ENCODE assay signal across 19 cellular contexts in genomic region chr18:80180778-80181564, GRCh38.
"Had no signal": no experiment of that assay in that cellular context is flagged by ENCODE, and none has a peak within 500 bp of the region (broad histone marks: within the 10 kb centered on the region; RNA-seq: fewer than 3 reads in every experiment).

No MANE protein-coding gene starts in this region.

- H3K36me3 Mint-ChIP-seq: activated naive CD4-positive, alpha-beta T cell treated with anti-CD3 and anti-CD28 coated beads, Interleukin-2, amount 50 U/mL, for 24 hours; naive B cell; type B pancreatic cell had no signal

- H3K9me3 Mint-ChIP-seq: activated naive CD4-positive, alpha-beta T cell treated with anti-CD3 and anti-CD28 coated beads, Interleukin-2, amount 50 U/mL, for 24 hours; activated T-cell treated with anti-CD3 and anti-CD28 coated beads, Interleukin-2, amount 50 U/mL, for 72 hours; neural crest cell; stimulated activated naive CD8-positive, alpha-beta T cell treated with anti-CD3 and anti-CD28 coated beads, Interleukin-15, Interleukin-2, amounts not matched to agents 100 ng/mL and 50 ng/mL, for 24 hours; type B pancreatic cell had no signal

- H3K4me3 ChIP-seq: gastrocnemius medialis, left lung, prostate gland, right atrium auricular region had no signal

- H3K4me3 Mint-ChIP-seq: activated naive CD4-positive, alpha-beta T cell treated with anti-CD3 and anti-CD28 coated beads, Interleukin-2, amount 50 U/mL, for 24 hours; activated T-cell treated with anti-CD3 and anti-CD28 coated beads, Interleukin-2, amount 50 U/mL, for 72 hours; effector memory CD8-positive, alpha-beta T cell; naive B cell; neural crest cell; stimulated activated naive CD8-positive, alpha-beta T cell treated with anti-CD3 and anti-CD28 coated beads, Interleukin-15, Interleukin-2, amounts not matched to agents 100 ng/mL and 50 ng/mL, for 24 hours; T-helper 17 cell; type B pancreatic cell had no signal

- H3K27me3 ChIP-seq: left lung, right atrium auricular region had no signal

- H3K27ac ChIP-seq: gastrocnemius medialis, left lung, right atrium auricular region, WERI-Rb-1 had no signal

- H3K36me3 ChIP-seq: gastrocnemius medialis, left lung, prostate gland, right atrium auricular region, WERI-Rb-1 had no signal

- H3K9me3 ChIP-seq: gastrocnemius medialis, left lung, prostate gland, right atrium auricular region had no signal

- ATAC-seq: activated T-cell treated with anti-CD3 and anti-CD28 coated beads, Interleukin-2, amount 50 U/mL, for 72 hours; effector memory CD8-positive, alpha-beta T cell; gastrocnemius medialis; left lung; T-helper 17 cell had no signal

- H3K4me1 ChIP-seq: gastrocnemius medialis, left lung, right atrium auricular region had no signal

- H3K27me3 Mint-ChIP-seq: type B pancreatic cell had no signal

- FAIRE-seq: astrocyte had no signal

- DNase-seq: activated CD4-positive, alpha-beta T cell treated with anti-CD3 and anti-CD28 coated beads for 1 hour; activated CD8-positive, alpha-beta memory T cell treated with anti-CD3 and anti-CD28 coated beads for 24 hours; activated CD8-positive, alpha-beta memory T cell treated with anti-CD3 and anti-CD28 coated beads, Interleukin-2, amount 50 U/mL, for 48 hours; activated gamma-delta T cell; activated T-cell treated with anti-CD3 and anti-CD28 coated beads, Interleukin-2, amount 50 U/mL, for 72 hours; effector memory CD8-positive, alpha-beta T cell; gastrocnemius medialis; head of caudate nucleus; naive B cell; T-helper 17 cell; WERI-Rb-1 had no signal

- H3K27ac Mint-ChIP-seq: activated naive CD4-positive, alpha-beta T cell treated with anti-CD3 and anti-CD28 coated beads, Interleukin-2, amount 50 U/mL, for 24 hours; activated T-cell treated with anti-CD3 and anti-CD28 coated beads, Interleukin-2, amount 50 U/mL, for 72 hours; effector memory CD8-positive, alpha-beta T cell; stimulated activated naive CD8-positive, alpha-beta T cell treated with anti-CD3 and anti-CD28 coated beads, Interleukin-15, Interleukin-2, amounts not matched to agents 100 ng/mL and 50 ng/mL, for 24 hours; T-helper 17 cell had no signal
